ENCODE assay signal across 12 cellular contexts in genomic region chr10:44253769-44254462, GRCh38.
DNase-seq lines count a peak whose midpoint lies in the region; ATAC-seq and TF ChIP-seq lines count a peak whose summit lies in the region.
"Had no signal": no experiment of that assay in that cellular context is flagged by ENCODE, and none has a peak within 500 bp of the region (broad histone marks: within the 10 kb centered on the region; RNA-seq: fewer than 3 reads in every experiment).

No MANE protein-coding gene starts in this region.

- H3K4me2 ChIP-seq in hepatocyte (peak overlapping the region; percentile 39), smooth muscle cell (peak overlapping the region; percentile 50)

- no peaks in the 10 kb centered on the region for H3K27me3 ChIP-seq in hepatocyte
- H3K27me3 ChIP-seq in smooth muscle cell (ENCODE audit: low read depth), result no peaks in the 10 kb centered on the region

- no peaks in the 10 kb centered on the region for H3K36me3 Mint-ChIP-seq in activated T-helper 1 cell treated with anti-CD3 and anti-CD28 coated beads, Interleukin-12 subunit alpha, Interleukin-12 subunit beta, Interleukin-2, Interleukin-4 antibody, amounts not matched to agents 30 ng/mL and 10 ng/mL and 1 ng/mL, durations not matched to agents 14 hours and 24 hours and 36 hours (ENCODE audit: low read depth)

- 36% methylated on average over 5 of the region's 5 CpGs for WGBS in hepatocyte (ENCODE audit: low lambda C conversion rate, missing lambda C conversion rate)
- 22% methylated on average over 5 of the region's 5 CpGs for WGBS in smooth muscle cell (ENCODE audit: low lambda C conversion rate)

- H3K9me2 ChIP-seq in hepatocyte (replicated peaks; ENCODE audit: insufficient read depth), result no peaks in the 10 kb centered on the region

- H3K4me3 Mint-ChIP-seq in activated T-helper 1 cell treated with anti-CD3 and anti-CD28 coated beads, Interleukin-12 subunit alpha, Interleukin-12 subunit beta, Interleukin-2, Interleukin-4 antibody, amounts not matched to agents 30 ng/mL and 10 ng/mL and 1 ng/mL, durations not matched to agents 14 hours and 24 hours and 36 hours, result no peak overlapping the region

- no peaks in the 10 kb centered on the region for H3K27me3 Mint-ChIP-seq in activated T-helper 1 cell treated with anti-CD3 and anti-CD28 coated beads, Interleukin-12 subunit alpha, Interleukin-12 subunit beta, Interleukin-2, Interleukin-4 antibody, amounts not matched to agents 30 ng/mL and 10 ng/mL and 1 ng/mL, durations not matched to agents 14 hours and 24 hours and 36 hours (ENCODE audit: insufficient read depth)

- intact Hi-C loops in activated T-helper 1 cell treated with anti-CD3 and anti-CD28 coated beads, Interleukin-12 subunit alpha, Interleukin-12 subunit beta, Interleukin-2, Interleukin-4 antibody, amounts not matched to agents 30 ng/mL and 10 ng/mL and 1 ng/mL, durations not matched to agents 14 hours and 24 hours and 36 hours (cut with micrococcal nuclease), result no loop called here

- ATAC-seq in HG02884 (IDR thresholded peaks at IDR 0.05; ENCODE audit: unreplicated experiment), result no peak
- ATAC-seq: left colon had no signal

- no peak overlapping the region for H3K27ac Mint-ChIP-seq in activated T-helper 1 cell treated with anti-CD3 and anti-CD28 coated beads, Interleukin-12 subunit alpha, Interleukin-12 subunit beta, Interleukin-2, Interleukin-4 antibody, amounts not matched to agents 30 ng/mL and 10 ng/mL and 1 ng/mL, durations not matched to agents 14 hours and 24 hours and 36 hours

- H3K4me3 ChIP-seq in hepatocyte (no peak overlapping the region), smooth muscle cell (no peak overlapping the region)

- H2AFZ ChIP-seq in hepatocyte, result no peak overlapping the region
- H2AFZ ChIP-seq in smooth muscle cell (ENCODE audit: low read depth), result no peak overlapping the region

- no peaks in the 10 kb centered on the region for H3K79me2 ChIP-seq in hepatocyte
- H3K79me2 ChIP-seq in smooth muscle cell (ENCODE audit: low read depth), result no peaks in the 10 kb centered on the region

- H4K20me1 ChIP-seq in hepatocyte (ENCODE audit: insufficient read depth, poor library complexity, severe bottlenecking) (no peaks in the 10 kb centered on the region), smooth muscle cell (ENCODE audit: low read depth) (no peaks in the 10 kb centered on the region)

- H3K27ac ChIP-seq in hepatocyte (peak overlapping the region; percentile 45), smooth muscle cell (ENCODE audit: low read depth) (peak overlapping the region; percentile 4)

- peak; percentile 79 for DNase-seq in GM04504 (ENCODE audit: low read depth)
- DNase-seq in astrocyte of the hippocampus (ENCODE audit: low read depth, low spot score), result peak; percentile 82
- peak; percentile 83 for DNase-seq in hepatocyte (ENCODE audit: low spot score)
- DNase-seq in smooth muscle cell (lab: John Stamatoyannopoulos, UW; ENCODE audit: unreplicated experiment), result no peak
- no peak for DNase-seq in T-helper 1 cell
- DNase-seq in DMS114 treated with DMSO at 0.1 percent for 48 hours (lab: John Stamatoyannopoulos, UW; ENCODE audit: unreplicated experiment), result no peak
- DNase-seq in activated T-helper 1 cell treated with anti-CD3 and anti-CD28 coated beads, Interleukin-12 subunit alpha, Interleukin-12 subunit beta, Interleukin-2, Interleukin-4 antibody, amounts not matched to agents 30 ng/mL and 10 ng/mL and 1 ng/mL, durations not matched to agents 14 hours and 24 hours and 36 hours (ENCODE audit: low spot score), result no peak
- DNase-seq: activated gamma-delta T cell, H7, left colon, NCI-H1694 treated with DMSO at 0.1 percent for 48 hours had no signal

- H3K36me3 ChIP-seq in hepatocyte (replicated peaks; ENCODE audit: insufficient read depth, low read depth) (no peaks in the 10 kb centered on the region), smooth muscle cell (ENCODE audit: low read depth) (no peaks in the 10 kb centered on the region)

- H3K9me3 ChIP-seq in hepatocyte (ENCODE audit: low read depth), result no peaks in the 10 kb centered on the region
- no peaks in the 10 kb centered on the region for H3K9me3 ChIP-seq in smooth muscle cell (replicated peaks; ENCODE audit: low read depth)

- no peak for TF ChIP-seq CTCF in hepatocyte (IDR thresholded peaks at IDR 0.05; ENCODE audit: poor library complexity)
- TF ChIP-seq CTCF in smooth muscle cell (IDR thresholded peaks at IDR 0.05; ENCODE audit: borderline replicate concordance, insufficient read depth, poor library complexity, severe bottlenecking), result no peak

- no peaks in the 10 kb centered on the region for H3K4me1 Mint-ChIP-seq in activated T-helper 1 cell treated with anti-CD3 and anti-CD28 coated beads, Interleukin-12 subunit alpha, Interleukin-12 subunit beta, Interleukin-2, Interleukin-4 antibody, amounts not matched to agents 30 ng/mL and 10 ng/mL and 1 ng/mL, durations not matched to agents 14 hours and 24 hours and 36 hours (ENCODE audit: low read depth)

- H3F3A ChIP-seq in smooth muscle cell (ENCODE audit: low read depth), result peaks cover 12% of the 10 kb centered on the region

- H3K9ac ChIP-seq in smooth muscle cell (ENCODE audit: low read depth), result no peak overlapping the region

- H3K4me1 ChIP-seq in hepatocyte (ENCODE audit: insufficient read depth) (peaks cover 19% of the 10 kb centered on the region), smooth muscle cell (ENCODE audit: low read depth) (no peaks in the 10 kb centered on the region)

- H3K9me3 Mint-ChIP-seq in activated T-helper 1 cell treated with anti-CD3 and anti-CD28 coated beads, Interleukin-12 subunit alpha, Interleukin-12 subunit beta, Interleukin-2, Interleukin-4 antibody, amounts not matched to agents 30 ng/mL and 10 ng/mL and 1 ng/mL, durations not matched to agents 14 hours and 24 hours and 36 hours, result no peaks in the 10 kb centered on the region

Comparison
In these comparisons a context has a peak if more than half of its experiments do, and no peak if none do; other contexts are left out.
1. DNase-seq: peak in GM04504 (single experiment), astrocyte of the hippocampus (single experiment) and hepatocyte (single experiment); none in smooth muscle cell (single experiment), T-helper 1 cell (0 of 5), DMS114 treated with DMSO at 0.1 percent for 48 hours (single experiment) and activated T-helper 1 cell treated with anti-CD3 and anti-CD28 coated beads, Interleukin-12 subunit alpha, Interleukin-12 subunit beta, Interleukin-2, Interleukin-4 antibody, amounts not matched to agents 30 ng/mL and 10 ng/mL and 1 ng/mL, durations not matched to agents 14 hours and 24 hours and 36 hours (single experiment).